In genomic region chr3:72229952-72230351, GRCh38 we compare ENCODE assay signal across 19 cellular contexts.
DNase-seq lines count a peak whose midpoint lies in the region; ATAC-seq and TF ChIP-seq lines count a peak whose summit lies in the region.
"Had no signal": no experiment of that assay in that cellular context is flagged by ENCODE, and none has a peak within 500 bp of the region (broad histone marks: within the 10 kb centered on the region; RNA-seq: fewer than 3 reads in every experiment).

No MANE protein-coding gene starts in this region.

- no peaks in the 10 kb centered on the region for H3K79me2 ChIP-seq in MM.1S (ENCODE audit: low read length)

- TF ChIP-seq EP300 in stomach (IDR thresholded peaks at IDR 0.05), result no peak

- H3F3A ChIP-seq in MM.1S (ENCODE audit: insufficient read depth, low read length), result no peaks in the 10 kb centered on the region

- ATAC-seq in body of pancreas, result peak; percentile 66
- ATAC-seq: HCT116, SK-N-SH treated with all-trans-retinoic acid at 6 μM for 48 hours had no signal

- H3K9me2 ChIP-seq in MM.1S (replicated peaks; ENCODE audit: insufficient read depth, low read length), result no peaks in the 10 kb centered on the region

- no peak overlapping the region for H3K4me3 ChIP-seq in LNCaP clone FGC (ENCODE audit: low read depth, low read length)
- H3K4me3 ChIP-seq in body of pancreas, result no peak overlapping the region
- H3K4me3 ChIP-seq in stomach, result no peak overlapping the region
- H3K4me3 ChIP-seq in MM.1S (ENCODE audit: low read length), result no peak overlapping the region
- H3K4me3 ChIP-seq: Peyer's patch had no signal

- H3K36me3 ChIP-seq in body of pancreas (replicated peaks in 1 of 2; ENCODE audit: insufficient read depth in 1 of 2, low read depth in 2 of 2) (no peaks in the 10 kb centered on the region), stomach (no peaks in the 10 kb centered on the region), MM.1S (replicated peaks; ENCODE audit: insufficient read depth, low read length) (no peaks in the 10 kb centered on the region)
- H3K36me3 ChIP-seq: Peyer's patch had no signal

- H3K9ac ChIP-seq in MM.1S (ENCODE audit: low read length), result no peak overlapping the region

- no peak for TF ChIP-seq POLR2A in body of pancreas (IDR thresholded peaks at IDR 0.05)
- no peak for TF ChIP-seq POLR2A in stomach (IDR thresholded peaks at IDR 0.05)

- 38 to 57% methylated on average over 4 of the region's 4 CpGs for WGBS in body of pancreas, 2 donors
- 25 to 70% (median 31%) methylated on average over 4 of the region's 4 CpGs for WGBS in stomach, 5 donors

- DNase-seq in NCI-H2081 (lab: John Stamatoyannopoulos, UW) (peak; percentile 2 to 23), NCI-H2081 treated with DMSO at 0.1 percent for 48 hours (lab: John Stamatoyannopoulos, UW) (no peak), LNCaP clone FGC (ENCODE audit: low read depth) (peak; percentile 93), body of pancreas (peak; percentile 15 to 40 (median 30)), stomach (peak; percentile 30), COLO668 (lab: John Stamatoyannopoulos, UW; ENCODE audit: unreplicated experiment) (no peak), EL (no peak), MM.1S (no peak)
- DNase-seq: CD4-positive, CD25-positive, alpha-beta regulatory T cell; COR-L47; DND-41; Karpas-422; NCI-H1048; NCI-H1436 treated with DMSO at 0.1 percent for 48 hours; NCI-H1930; NCI-H510A; Peyer's patch had no signal

- no peaks in the 10 kb centered on the region for H4K20me1 ChIP-seq in MM.1S (ENCODE audit: insufficient read depth, low read length)

- no peak overlapping the region for H3K4me2 ChIP-seq in MM.1S (ENCODE audit: low read depth, low read length)

- H3K27me3 ChIP-seq in body of pancreas (no peaks in the 10 kb centered on the region), stomach (no peaks in the 10 kb centered on the region), MM.1S (replicated peaks; ENCODE audit: insufficient read depth, low read length) (no peaks in the 10 kb centered on the region)
- H3K27me3 ChIP-seq: Peyer's patch had no signal

- H3K4me1 ChIP-seq in body of pancreas (peaks cover 10% of the 10 kb centered on the region), stomach (peaks cover 0 to 36% (median 17%) of the 10 kb centered on the region in 4 donors), MM.1S (ENCODE audit: low read length) (no peaks in the 10 kb centered on the region)
- H3K4me1 ChIP-seq: Peyer's patch had no signal

- H3K27ac ChIP-seq in body of pancreas (no peak overlapping the region), stomach (no peak overlapping the region), MM.1S (ENCODE audit: low read length) (no peak overlapping the region)
- H3K27ac ChIP-seq: Peyer's patch had no signal

- TF ChIP-seq CTCF in LNCaP clone FGC (IDR thresholded peaks at IDR 0.05; ENCODE audit: control insufficient read depth, extremely low read depth, insufficient read depth), result no peak
- TF ChIP-seq CTCF in body of pancreas (IDR thresholded peaks at IDR 0.05), result no peak
- TF ChIP-seq CTCF in stomach (IDR thresholded peaks at IDR 0.05), result no peak
- TF ChIP-seq CTCF in MM.1S (IDR thresholded peaks at IDR 0.05; ENCODE audit: low read length), result no peak

- no peak overlapping the region for H2AFZ ChIP-seq in MM.1S (ENCODE audit: low read length)

- H3K9me3 ChIP-seq in body of pancreas (no peaks in the 10 kb centered on the region), stomach (peaks cover 2 to 16% (median 11%) of the 10 kb centered on the region in 4 donors), MM.1S (replicated peaks; ENCODE audit: insufficient read depth, low read length) (no peaks in the 10 kb centered on the region)

- intact Hi-C loops in body of pancreas (cut with DNase I) (no loop called here), stomach (cut with DNase I; ENCODE audit: low total_unique reads) (no loop called here)

Comparison
In these comparisons a context has a peak if more than half of its experiments do, and no peak if none do; other contexts are left out.
1. DNase-seq: peak in NCI-H2081 (2 of 2), LNCaP clone FGC (single experiment), body of pancreas (4 of 4) and stomach (single experiment); none in NCI-H2081 treated with DMSO at 0.1 percent for 48 hours (single experiment), COLO668 (single experiment), EL (single experiment) and MM.1S (single experiment).